In genomic region chr19:45078390-45079062, GRCh38 we compare ENCODE assay signal across 1 cellular context.
A peak's percentile ranks its signal among the peaks of the same experiment; 100 is the strongest.
TF ChIP-seq lines count a peak whose summit lies in the region.

No MANE protein-coding gene starts in this region.

TF ChIP-seq in K562, 482 proteins besides CTCF, POLR2A, EP300 and RAD21 (continues in another document):
- TF ChIP-seq TBP (optimal IDR thresholded peaks at IDR 0.05; ENCODE audit: low read depth, low read length) (no peak), MTA3 (IDR thresholded peaks at IDR 0.05; ENCODE audit: borderline replicate concordance) (no peak), ZFP36 (IDR thresholded peaks at IDR 0.05; ENCODE audit: low read depth, low read length, partially characterized antibody) (no peak), ZNF699 (CRISPR knock-in tag; IDR thresholded peaks at IDR 0.05; ENCODE audit: insufficient replicate concordance) (no peak), MTF1 (CRISPR knock-in tag; IDR thresholded peaks at IDR 0.05; ENCODE audit: borderline replicate concordance) (no peak), ZNF24 (IDR thresholded peaks at IDR 0.05) (no peak), SMARCE1 (IDR thresholded peaks at IDR 0.05) (no peak), NFE2L1 (tag; IDR thresholded peaks at IDR 0.05; ENCODE audit: borderline replicate concordance, low read depth) (no peak), ZNF589 (CRISPR knock-in tag; IDR thresholded peaks at IDR 0.05; ENCODE audit: low read depth) (no peak), ETV5 (CRISPR knock-in tag; IDR thresholded peaks at IDR 0.05; ENCODE audit: low read depth) (no peak), SNAPC5 (CRISPR knock-in tag; IDR thresholded peaks at IDR 0.05) (no peak), BCOR (IDR thresholded peaks at IDR 0.05) (peak; percentile 91), TAF1 (IDR thresholded peaks at IDR 0.05; ENCODE audit: control insufficient read depth, extremely low read depth, insufficient read depth, low read length, severe bottlenecking) (no peak), GATAD2A (IDR thresholded peaks at IDR 0.05) (no peak), ADNP (tag; IDR thresholded peaks at IDR 0.05) (0 out of 2 replicates have a peak, but pooled peaks have one; percentile 57), HMG20B (CRISPR knock-in tag; IDR thresholded peaks at IDR 0.05) (0 out of 2 replicates have a peak, but pooled peaks have one; percentile 8), HSF4 (CRISPR knock-in tag; IDR thresholded peaks at IDR 0.05; ENCODE audit: borderline replicate concordance) (no peak), RBM15 (IDR thresholded peaks at IDR 0.05; ENCODE audit: insufficient read depth, low read length) (no peak), ZSCAN29 (IDR thresholded peaks at IDR 0.05) (no peak), ZNF316 (IDR thresholded peaks at IDR 0.05) (no peak), FIP1L1 (IDR thresholded peaks at IDR 0.05; ENCODE audit: low read depth, low read length, poor library complexity, severe bottlenecking) (no peak), FUS (optimal IDR thresholded peaks at IDR 0.05; ENCODE audit: low read depth, low read length) (no peak), KDM1A (IDR thresholded peaks at IDR 0.05) (0 out of 4 replicates have a peak, but pooled peaks of 1 of the 2 experiments have one; percentile 55), STAG1 (CRISPR knock-in tag; IDR thresholded peaks at IDR 0.05; ENCODE audit: borderline replicate concordance) (no peak; the same call in 1 of the 2 replicates), GABPA (tag; conservative IDR thresholded peaks at IDR 0.05; ENCODE audit: low read depth) (0 out of 2 replicates have a peak, but pooled peaks have one; percentile 61), ZNF644 (tag; IDR thresholded peaks at IDR 0.05; ENCODE audit: low read depth) (no peak; the same call in 1 of the 2 replicates), MAFG (tag; conservative IDR thresholded peaks at IDR 0.05) (no peak), ZKSCAN1 (IDR thresholded peaks at IDR 0.05; ENCODE audit: low read depth, low read length) (peak; percentile 77; the same call in 1 of the 2 replicates), NEUROD1 (IDR thresholded peaks at IDR 0.05; ENCODE audit: borderline replicate concordance, low read depth, low read length, partially characterized antibody) (no peak), BRF1 (IDR thresholded peaks at IDR 0.05; ENCODE audit: borderline replicate concordance, extremely low read depth, insufficient read length) (no peak), SREBF2 (CRISPR knock-in tag; IDR thresholded peaks at IDR 0.05) (no peak), ZBTB5 (IDR thresholded peaks at IDR 0.05) (no peak), PHB (CRISPR knock-in tag; IDR thresholded peaks at IDR 0.05) (no peak), ZNF197 (CRISPR knock-in tag; IDR thresholded peaks at IDR 0.05; ENCODE audit: low read depth) (no peak), ZNF146 (CRISPR knock-in tag; IDR thresholded peaks at IDR 0.05; ENCODE audit: unreplicated experiment) (no peak), E2F4 (CRISPR knock-in tag; IDR thresholded peaks at IDR 0.05; ENCODE audit: low read depth) (no peak), DACH1 (IDR thresholded peaks at IDR 0.05; ENCODE audit: partially characterized antibody) (no peak), FOXA1 (IDR thresholded peaks at IDR 0.05; ENCODE audit: borderline replicate concordance) (no peak), ZNF695 (CRISPR knock-in tag; IDR thresholded peaks at IDR 0.05) (no peak), ZNF668 (CRISPR knock-in tag; IDR thresholded peaks at IDR 0.05) (no peak), CEBPB (tag; IDR thresholded peaks at IDR 0.05) (no peak), ASH1L (IDR thresholded peaks at IDR 0.05; ENCODE audit: borderline replicate concordance, low read depth, partially characterized antibody) (no peak), NCOR1 (IDR thresholded peaks at IDR 0.05) (no peak), ARHGAP35 (IDR thresholded peaks at IDR 0.05; ENCODE audit: partially characterized antibody) (no peak), WHSC1 (IDR thresholded peaks at IDR 0.05; ENCODE audit: low read length) (no peak), ZNF431 (CRISPR knock-in tag; IDR thresholded peaks at IDR 0.05) (no peak; the same call in 1 of the 2 replicates), MCM2 (IDR thresholded peaks at IDR 0.05; ENCODE audit: low read depth) (no peak), SP1 (CRISPR knock-in tag; IDR thresholded peaks at IDR 0.05) (no peak), SIN3B (IDR thresholded peaks at IDR 0.05; ENCODE audit: low read depth) (no peak), HDAC2 (IDR thresholded peaks at IDR 0.05) (no peak), SUPT5H (IDR thresholded peaks at IDR 0.05) (peak; percentile 21; the same call in 1 of the 2 replicates), POLR3G (IDR thresholded peaks at IDR 0.05; ENCODE audit: extremely low read depth, insufficient read length, insufficient replicate concordance) (no peak), GATAD2B (IDR thresholded peaks at IDR 0.05; ENCODE audit: borderline replicate concordance) (no peak), TOE1 (IDR thresholded peaks at IDR 0.05; ENCODE audit: borderline replicate concordance) (no peak), TOE1 (CRISPR knock-in tag; IDR thresholded peaks at IDR 0.05; ENCODE audit: borderline replicate concordance, low read depth) (no peak; the same call in 1 of the 2 replicates), ARNT (IDR thresholded peaks at IDR 0.05) (peak in 1 of 2 experiments; percentile 13; a peak in 1 of 4 replicates)
- TF ChIP-seq, protein P1, sequence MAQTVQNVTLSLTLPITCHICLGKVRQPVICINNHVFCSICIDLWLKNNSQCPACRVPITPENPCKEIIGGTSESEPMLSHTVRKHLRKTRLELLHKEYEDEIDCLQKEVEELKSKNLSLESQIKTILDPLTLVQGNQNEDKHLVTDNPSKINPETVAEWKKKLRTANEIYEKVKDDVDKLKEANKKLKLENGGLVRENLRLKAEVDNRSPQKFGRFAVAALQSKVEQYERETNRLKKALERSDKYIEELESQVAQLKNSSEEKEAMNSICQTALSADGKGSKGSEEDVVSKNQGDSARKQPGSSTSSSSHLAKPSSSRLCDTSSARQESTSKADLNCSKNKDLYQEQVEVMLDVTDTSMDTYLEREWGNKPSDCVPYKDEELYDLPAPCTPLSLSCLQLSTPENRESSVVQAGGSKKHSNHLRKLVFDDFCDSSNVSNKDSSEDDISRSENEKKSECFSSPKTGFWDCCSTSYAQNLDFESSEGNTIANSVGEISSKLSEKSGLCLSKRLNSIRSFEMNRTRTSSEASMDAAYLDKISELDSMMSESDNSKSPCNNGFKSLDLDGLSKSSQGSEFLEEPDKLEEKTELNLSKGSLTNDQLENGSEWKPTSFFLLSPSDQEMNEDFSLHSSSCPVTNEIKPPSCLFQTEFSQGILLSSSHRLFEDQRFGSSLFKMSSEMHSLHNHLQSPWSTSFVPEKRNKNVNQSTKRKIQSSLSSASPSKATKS (CRISPR knock-in tag; IDR thresholded peaks at IDR 0.05) = no peak
- TF ChIP-seq, protein P2, sequence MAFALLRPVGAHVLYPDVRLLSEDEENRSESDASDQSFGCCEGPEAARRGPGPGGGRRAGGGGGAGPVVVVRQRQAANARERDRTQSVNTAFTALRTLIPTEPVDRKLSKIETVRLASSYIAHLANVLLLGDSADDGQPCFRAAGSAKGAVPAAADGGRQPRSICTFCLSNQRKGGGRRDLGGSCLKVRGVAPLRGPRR (CRISPR knock-in tag; IDR thresholded peaks at IDR 0.05) = no peak
- TF ChIP-seq, protein P3, sequence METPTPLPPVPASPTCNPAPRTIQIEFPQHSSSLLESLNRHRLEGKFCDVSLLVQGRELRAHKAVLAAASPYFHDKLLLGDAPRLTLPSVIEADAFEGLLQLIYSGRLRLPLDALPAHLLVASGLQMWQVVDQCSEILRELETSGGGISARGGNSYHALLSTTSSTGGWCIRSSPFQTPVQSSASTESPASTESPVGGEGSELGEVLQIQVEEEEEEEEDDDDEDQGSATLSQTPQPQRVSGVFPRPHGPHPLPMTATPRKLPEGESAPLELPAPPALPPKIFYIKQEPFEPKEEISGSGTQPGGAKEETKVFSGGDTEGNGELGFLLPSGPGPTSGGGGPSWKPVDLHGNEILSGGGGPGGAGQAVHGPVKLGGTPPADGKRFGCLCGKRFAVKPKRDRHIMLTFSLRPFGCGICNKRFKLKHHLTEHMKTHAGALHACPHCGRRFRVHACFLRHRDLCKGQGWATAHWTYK (CRISPR knock-in tag; IDR thresholded peaks at IDR 0.05) = no peak
- TF ChIP-seq, protein P4, sequence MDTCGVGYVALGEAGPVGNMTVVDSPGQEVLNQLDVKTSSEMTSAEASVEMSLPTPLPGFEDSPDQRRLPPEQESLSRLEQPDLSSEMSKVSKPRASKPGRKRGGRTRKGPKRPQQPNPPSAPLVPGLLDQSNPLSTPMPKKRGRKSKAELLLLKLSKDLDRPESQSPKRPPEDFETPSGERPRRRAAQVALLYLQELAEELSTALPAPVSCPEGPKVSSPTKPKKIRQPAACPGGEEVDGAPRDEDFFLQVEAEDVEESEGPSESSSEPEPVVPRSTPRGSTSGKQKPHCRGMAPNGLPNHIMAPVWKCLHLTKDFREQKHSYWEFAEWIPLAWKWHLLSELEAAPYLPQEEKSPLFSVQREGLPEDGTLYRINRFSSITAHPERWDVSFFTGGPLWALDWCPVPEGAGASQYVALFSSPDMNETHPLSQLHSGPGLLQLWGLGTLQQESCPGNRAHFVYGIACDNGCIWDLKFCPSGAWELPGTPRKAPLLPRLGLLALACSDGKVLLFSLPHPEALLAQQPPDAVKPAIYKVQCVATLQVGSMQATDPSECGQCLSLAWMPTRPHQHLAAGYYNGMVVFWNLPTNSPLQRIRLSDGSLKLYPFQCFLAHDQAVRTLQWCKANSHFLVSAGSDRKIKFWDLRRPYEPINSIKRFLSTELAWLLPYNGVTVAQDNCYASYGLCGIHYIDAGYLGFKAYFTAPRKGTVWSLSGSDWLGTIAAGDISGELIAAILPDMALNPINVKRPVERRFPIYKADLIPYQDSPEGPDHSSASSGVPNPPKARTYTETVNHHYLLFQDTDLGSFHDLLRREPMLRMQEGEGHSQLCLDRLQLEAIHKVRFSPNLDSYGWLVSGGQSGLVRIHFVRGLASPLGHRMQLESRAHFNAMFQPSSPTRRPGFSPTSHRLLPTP (IDR thresholded peaks at IDR 0.05; ENCODE audit: borderline replicate concordance, extremely low read depth, insufficient read length) = no peak
- TF ChIP-seq, protein P5, sequence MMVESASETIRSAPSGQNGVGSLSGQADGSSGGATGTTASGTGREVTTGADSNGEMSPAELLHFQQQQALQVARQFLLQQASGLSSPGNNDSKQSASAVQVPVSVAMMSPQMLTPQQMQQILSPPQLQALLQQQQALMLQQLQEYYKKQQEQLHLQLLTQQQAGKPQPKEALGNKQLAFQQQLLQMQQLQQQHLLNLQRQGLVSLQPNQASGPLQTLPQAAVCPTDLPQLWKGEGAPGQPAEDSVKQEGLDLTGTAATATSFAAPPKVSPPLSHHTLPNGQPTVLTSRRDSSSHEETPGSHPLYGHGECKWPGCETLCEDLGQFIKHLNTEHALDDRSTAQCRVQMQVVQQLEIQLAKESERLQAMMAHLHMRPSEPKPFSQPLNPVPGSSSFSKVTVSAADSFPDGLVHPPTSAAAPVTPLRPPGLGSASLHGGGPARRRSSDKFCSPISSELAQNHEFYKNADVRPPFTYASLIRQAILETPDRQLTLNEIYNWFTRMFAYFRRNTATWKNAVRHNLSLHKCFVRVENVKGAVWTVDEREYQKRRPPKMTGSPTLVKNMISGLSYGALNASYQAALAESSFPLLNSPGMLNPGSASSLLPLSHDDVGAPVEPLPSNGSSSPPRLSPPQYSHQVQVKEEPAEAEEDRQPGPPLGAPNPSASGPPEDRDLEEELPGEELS (CRISPR knock-in tag; IDR thresholded peaks at IDR 0.05; ENCODE audit: borderline replicate concordance) = no peak
- TF ChIP-seq, protein P6, sequence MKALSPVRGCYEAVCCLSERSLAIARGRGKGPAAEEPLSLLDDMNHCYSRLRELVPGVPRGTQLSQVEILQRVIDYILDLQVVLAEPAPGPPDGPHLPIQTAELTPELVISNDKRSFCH (CRISPR knock-in tag; IDR thresholded peaks at IDR 0.05) = no peak
- TF ChIP-seq, protein P6 (tag; IDR thresholded peaks at IDR 0.05) = no peak
